Comparison of ENCODE assay signal across 4 cellular contexts in genomic region chr19:317710-318508, GRCh38.
TF ChIP-seq lines count a peak whose summit lies in the region.

No MANE protein-coding gene starts in this region.

TF ChIP-seq in SK-N-SH treated with all-trans-retinoic acid at 6 μM for 48 hours, 23 proteins besides CTCF, POLR2A, EP300 and RAD21:
- TF ChIP-seq ZFP30 (CRISPR knock-in tag; IDR thresholded peaks at IDR 0.05) (peak; percentile 48; the same call in 1 of the 2 replicates), PATZ1 (CRISPR knock-in tag; IDR thresholded peaks at IDR 0.05; ENCODE audit: borderline replicate concordance) (no peak), SNAI2 (CRISPR knock-in tag; IDR thresholded peaks at IDR 0.05) (no peak)
TF ChIP-seq in SK-N-SH treated with all-trans-retinoic acid at 6 μM for 48 hours: peak in this region for 1.

TF ChIP-seq in SK-N-SH, 30 proteins besides CTCF, POLR2A, EP300 and RAD21:
- no peak for TF ChIP-seq SIN3A (IDR thresholded peaks at IDR 0.05; ENCODE audit: borderline replicate concordance, low read depth, low read length)
- no peak for TF ChIP-seq TEAD4 (IDR thresholded peaks at IDR 0.05; ENCODE audit: borderline replicate concordance, insufficient read depth)
- no peak for TF ChIP-seq USF1 (IDR thresholded peaks at IDR 0.05; ENCODE audit: borderline replicate concordance, low read depth)
- no peak for TF ChIP-seq PBX3 (IDR thresholded peaks at IDR 0.05)
- no peak for TF ChIP-seq CHD2 (IDR thresholded peaks at IDR 0.05; ENCODE audit: low read length, partially characterized antibody)
- no peak for TF ChIP-seq NRF1 (IDR thresholded peaks at IDR 0.05; ENCODE audit: low read depth, low read length)
TF ChIP-seq in SK-N-SH: peak in this region for 0.

TF ChIP-seq in K562, 482 proteins besides CTCF, POLR2A, EP300 and RAD21:
- peak; percentile 94 for TF ChIP-seq ZNF507 (tag; conservative IDR thresholded peaks at IDR 0.05)
- TF ChIP-seq CBX1 (IDR thresholded peaks at IDR 0.05; ENCODE audit: low read depth) = no peak

TF ChIP-seq in endothelial cell of umbilical vein, 7 proteins besides CTCF, POLR2A, EP300 and RAD21:
- TF ChIP-seq MYC (IDR thresholded peaks at IDR 0.05; ENCODE audit: low read depth, low read length) (no peak), MAX (IDR thresholded peaks at IDR 0.05; ENCODE audit: insufficient read depth, insufficient read length) (no peak), GATA2 (IDR thresholded peaks at IDR 0.05; ENCODE audit: insufficient read depth, insufficient read length, low read depth, low read length) (no peak), EZH2 (IDR thresholded peaks at IDR 0.05; ENCODE audit: borderline replicate concordance, low read depth, low read length, severe bottlenecking) (no peak), JUN (IDR thresholded peaks at IDR 0.05; ENCODE audit: borderline replicate concordance, insufficient read depth, insufficient read length, low read depth) (no peak), POLR2AphosphoS5 (IDR thresholded peaks at IDR 0.05; ENCODE audit: insufficient read depth, low read depth, low read length) (no peak), FOS (IDR thresholded peaks at IDR 0.05; ENCODE audit: borderline replicate concordance, insufficient read depth, low read length) (no peak)
